8 cellular contexts compared by ENCODE assay signal in genomic region chr22:36435516-36436415, GRCh38. TPM values are rescaled to one million over a fixed set of nuclear protein-coding genes. Genes with fewer than 3 reads are reported as not detected.
A peak's percentile ranks its signal among the peaks of the same experiment; 100 is the strongest.
DNase-seq lines count a peak whose midpoint lies in the region; ATAC-seq and TF ChIP-seq lines count a peak whose summit lies in the region.

No MANE protein-coding gene starts in this region.

- no peaks in the 10 kb centered on the region for H3K27me3 ChIP-seq in right lobe of liver
- H3K27me3 ChIP-seq in stomach: no peaks in the 10 kb centered on the region

- no peaks in the 10 kb centered on the region for H3K9me3 ChIP-seq in right lobe of liver
- no peaks in the 10 kb centered on the region for H3K9me3 ChIP-seq in stomach

- H3K4me3 Mint-ChIP-seq in HFFc6: no peak overlapping the region

- ATAC-seq in GM19438 (IDR thresholded peaks at IDR 0.05; ENCODE audit: low read depth, unreplicated experiment): peak; percentile 61
- peak; percentile 73 to 87 (median 81) for ATAC-seq in right lobe of liver
- no peak for ATAC-seq in GM18498 (IDR thresholded peaks at IDR 0.05; ENCODE audit: unreplicated experiment)

- DNase-seq in NCI-H2196 treated with DMSO at 0.1 percent for 48 hours (lab: John Stamatoyannopoulos, UW; ENCODE audit: unreplicated experiment): peak; percentile 48
- peak; percentile 41 for DNase-seq in activated T-cell treated with anti-CD3 and anti-CD28 coated beads for 48 hours (ENCODE audit: low read depth)
- peak; percentile 68 to 78 (median 76) for DNase-seq in right lobe of liver
- DNase-seq in stomach: peak; percentile 82
- no peak for DNase-seq in Kasumi-1 (lab: John Stamatoyannopoulos, UW)
- no peak for DNase-seq in HFFc6

- peak overlapping the region in 1 of 3 donors; percentile 12 for H3K27ac ChIP-seq in right lobe of liver
- H3K27ac ChIP-seq in stomach: peak overlapping the region; percentile 30 to 73 (median 43)

- peaks cover 49% of the 10 kb centered on the region for H3K4me1 Mint-ChIP-seq in HFFc6 (ENCODE audit: low read depth)

- no peak for TF ChIP-seq POLR2A in right lobe of liver (IDR thresholded peaks at IDR 0.05)
- no peak for TF ChIP-seq POLR2A in stomach (IDR thresholded peaks at IDR 0.05)

- no peaks in the 10 kb centered on the region for H3K9me3 Mint-ChIP-seq in HFFc6

- no peaks in the 10 kb centered on the region for H3K36me3 Mint-ChIP-seq in HFFc6 (ENCODE audit: low read depth)

- TF ChIP-seq EP300 in stomach (IDR thresholded peaks at IDR 0.05): no peak

- H3K36me3 ChIP-seq in right lobe of liver (no peaks in the 10 kb centered on the region), stomach (no peaks in the 10 kb centered on the region)

- WGBS in right lobe of liver (ENCODE audit: insufficient coverage, low coverage, low lambda C conversion rate, missing lambda C conversion rate): 40% methylated on average over 14 of the region's 16 CpGs
- 27 to 49% (median 32%) methylated on average over 16 of the region's 16 CpGs for WGBS in stomach, 5 donors

- H3K4me1 ChIP-seq in right lobe of liver: peaks cover 0 to 27% (median 11%) of the 10 kb centered on the region in 4 donors
- H3K4me1 ChIP-seq in stomach: peaks cover 45 to 67% (median 50%) of the 10 kb centered on the region in 4 donors

- no peak for TF ChIP-seq CTCF in right lobe of liver (IDR thresholded peaks at IDR 0.05)
- no peak for TF ChIP-seq CTCF in stomach (IDR thresholded peaks at IDR 0.05)
- TF ChIP-seq CTCF in HFFc6 (IDR thresholded peaks at IDR 0.05): no peak

- intact Hi-C loops in right lobe of liver (cut with DNase I) (no loop called here), stomach (cut with DNase I; ENCODE audit: low total_unique reads) (no loop called here)

- no peak overlapping the region for H3K4me3 ChIP-seq in right lobe of liver
- H3K4me3 ChIP-seq in stomach: no peak overlapping the region

- H3K27me3 Mint-ChIP-seq in HFFc6 (ENCODE audit: insufficient read depth): peaks cover 3% of the 10 kb centered on the region

- no peak overlapping the region for H3K27ac Mint-ChIP-seq in HFFc6

RNA-seq across cellular contexts. Expression of gene TXN2, which starts 45.7 kb away (rescaled TPM):
- total RNA-seq in right lobe of liver: 10 to 100 TPM; 56.0 to 94.8 (median 67.2) TPM
- 100 to 1,000 TPM in 1 of 5 donors, 10 to 100 TPM in 3, 1 to 10 TPM in 1; 7.0 to 279 (median 43.7) TPM for total RNA-seq in stomach
- polyA plus RNA-seq in stomach: 100 to 1,000 TPM in 2 of 3 donors, 10 to 100 TPM in 1; 86.8 to 144 (median 124) TPM
- total RNA-seq in HFFc6 (2021; fragmentation: NEBNext Ultra II Directional; extraction: Animal tissue kit (Norgen Biotek cat#: 25700)): 100 to 1,000 TPM in 2 of 6 experiments, 10 to 100 TPM in 4; 90.3 to 109 (median 96.1) TPM

RNA-seq across cellular contexts. Expression of gene MYH9, which starts 48.0 kb away (rescaled TPM):
- 100 to 1,000 TPM; 168 to 435 (median 222) TPM for total RNA-seq in right lobe of liver
- 100 to 1,000 TPM; 155 to 620 (median 272) TPM for total RNA-seq in stomach
- 10 to 100 TPM; 46.7 to 79.3 (median 54.3) TPM for polyA plus RNA-seq in stomach
- 1,000 to 10,000 TPM in 2 of 6 experiments, 100 to 1,000 TPM in 4; 881 to 1,084 (median 937) TPM for total RNA-seq in HFFc6 (2021; fragmentation: NEBNext Ultra II Directional; extraction: Animal tissue kit (Norgen Biotek cat#: 25700))

Comparison
In these comparisons a context has a peak if more than half of its experiments do, and no peak if none do; other contexts are left out.
1. DNase-seq: peak in NCI-H2196 treated with DMSO at 0.1 percent for 48 hours (single experiment), activated T-cell treated with anti-CD3 and anti-CD28 coated beads for 48 hours (single experiment), right lobe of liver (3 of 3) and stomach (single experiment); none in Kasumi-1 (0 of 2) and HFFc6 (single experiment).